ENCODE assay signal across 1 cellular context in the genomic region with DNA sequence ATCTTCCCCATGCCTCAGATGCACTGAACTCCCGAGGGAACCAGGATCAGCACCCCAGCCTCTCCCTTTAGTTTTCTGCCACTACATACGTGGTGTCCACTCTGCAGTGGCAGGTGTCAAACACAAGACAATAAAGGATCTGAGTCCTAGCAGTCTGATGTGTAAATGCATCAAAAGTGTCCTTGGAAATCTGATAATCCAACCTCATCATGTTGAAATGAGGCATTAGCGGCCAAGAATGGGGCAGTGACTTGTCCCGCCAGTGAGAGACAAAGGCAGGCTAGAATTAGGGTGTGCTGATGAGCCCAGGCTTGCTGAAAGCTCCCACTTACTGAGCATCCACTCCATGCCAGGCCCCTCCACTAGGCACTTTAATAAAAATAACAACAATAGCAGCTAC.
TF ChIP-seq lines count a peak whose summit lies in the region.

No MANE protein-coding gene starts in this region.

TF ChIP-seq in H1, 55 proteins besides CTCF, POLR2A, EP300 and RAD21:
- TF ChIP-seq, protein P1, sequence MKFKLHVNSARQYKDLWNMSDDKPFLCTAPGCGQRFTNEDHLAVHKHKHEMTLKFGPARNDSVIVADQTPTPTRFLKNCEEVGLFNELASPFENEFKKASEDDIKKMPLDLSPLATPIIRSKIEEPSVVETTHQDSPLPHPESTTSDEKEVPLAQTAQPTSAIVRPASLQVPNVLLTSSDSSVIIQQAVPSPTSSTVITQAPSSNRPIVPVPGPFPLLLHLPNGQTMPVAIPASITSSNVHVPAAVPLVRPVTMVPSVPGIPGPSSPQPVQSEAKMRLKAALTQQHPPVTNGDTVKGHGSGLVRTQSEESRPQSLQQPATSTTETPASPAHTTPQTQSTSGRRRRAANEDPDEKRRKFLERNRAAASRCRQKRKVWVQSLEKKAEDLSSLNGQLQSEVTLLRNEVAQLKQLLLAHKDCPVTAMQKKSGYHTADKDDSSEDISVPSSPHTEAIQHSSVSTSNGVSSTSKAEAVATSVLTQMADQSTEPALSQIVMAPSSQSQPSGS (IDR thresholded peaks at IDR 0.05; ENCODE audit: low read length), result no peak
- TF ChIP-seq RBBP5 (IDR thresholded peaks at IDR 0.05; ENCODE audit: borderline replicate concordance, low read depth, low read length) (no peak), EZH2 (IDR thresholded peaks at IDR 0.05; ENCODE audit: low read depth, low read length, severe bottlenecking) (no peak), POLR2AphosphoS5 (IDR thresholded peaks at IDR 0.05; ENCODE audit: low read depth, low read length) (no peak), BACH1 (IDR thresholded peaks at IDR 0.05; ENCODE audit: low read length) (no peak)
